ENCODE assay signal across 1 cellular context in genomic region chr16:52581530-52581929, GRCh38.
TF ChIP-seq lines count a peak whose summit lies in the region.

No MANE protein-coding gene starts in this region.

TF ChIP-seq in HepG2, 621 proteins besides CTCF, POLR2A, EP300 and RAD21 (continued from another document and continues in another):
- TF ChIP-seq, protein P1, sequence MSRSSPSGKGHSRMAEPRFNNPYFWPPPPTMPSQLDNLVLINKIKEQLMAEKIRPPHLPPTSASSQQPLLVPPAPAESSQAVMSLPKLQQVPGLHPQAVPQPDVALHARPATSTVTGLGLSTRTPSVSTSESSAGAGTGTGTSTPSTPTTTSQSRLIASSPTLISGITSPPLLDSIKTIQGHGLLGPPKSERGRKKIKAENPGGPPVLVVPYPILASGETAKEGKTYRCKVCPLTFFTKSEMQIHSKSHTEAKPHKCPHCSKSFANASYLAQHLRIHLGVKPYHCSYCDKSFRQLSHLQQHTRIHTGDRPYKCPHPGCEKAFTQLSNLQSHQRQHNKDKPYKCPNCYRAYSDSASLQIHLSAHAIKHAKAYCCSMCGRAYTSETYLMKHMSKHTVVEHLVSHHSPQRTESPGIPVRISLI (CRISPR knock-in tag; IDR thresholded peaks at IDR 0.05; ENCODE audit: borderline replicate concordance) = no peak
- TF ChIP-seq WIZ (CRISPR knock-in tag; IDR thresholded peaks at IDR 0.05) = no peak
- TF ChIP-seq, protein P2, sequence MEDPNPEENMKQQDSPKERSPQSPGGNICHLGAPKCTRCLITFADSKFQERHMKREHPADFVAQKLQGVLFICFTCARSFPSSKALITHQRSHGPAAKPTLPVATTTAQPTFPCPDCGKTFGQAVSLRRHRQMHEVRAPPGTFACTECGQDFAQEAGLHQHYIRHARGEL (CRISPR knock-in tag; IDR thresholded peaks at IDR 0.05) = peak; percentile 100
- TF ChIP-seq GTF3A (CRISPR knock-in tag; conservative IDR thresholded peaks at IDR 0.05) = no peak
- TF ChIP-seq, protein P3, sequence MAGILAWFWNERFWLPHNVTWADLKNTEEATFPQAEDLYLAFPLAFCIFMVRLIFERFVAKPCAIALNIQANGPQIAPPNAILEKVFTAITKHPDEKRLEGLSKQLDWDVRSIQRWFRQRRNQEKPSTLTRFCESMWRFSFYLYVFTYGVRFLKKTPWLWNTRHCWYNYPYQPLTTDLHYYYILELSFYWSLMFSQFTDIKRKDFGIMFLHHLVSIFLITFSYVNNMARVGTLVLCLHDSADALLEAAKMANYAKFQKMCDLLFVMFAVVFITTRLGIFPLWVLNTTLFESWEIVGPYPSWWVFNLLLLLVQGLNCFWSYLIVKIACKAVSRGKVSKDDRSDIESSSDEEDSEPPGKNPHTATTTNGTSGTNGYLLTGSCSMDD (CRISPR knock-in tag; IDR thresholded peaks at IDR 0.05) = no peak
- TF ChIP-seq ZNF713 (CRISPR knock-in tag; IDR thresholded peaks at IDR 0.05) = no peak
- no peak for TF ChIP-seq SP1 (IDR thresholded peaks at IDR 0.05)
- TF ChIP-seq SP1 (CRISPR knock-in tag; IDR thresholded peaks at IDR 0.05) = no peak
- TF ChIP-seq PLRG1 (conservative IDR thresholded peaks at IDR 0.05) = no peak
- TF ChIP-seq, protein P4, sequence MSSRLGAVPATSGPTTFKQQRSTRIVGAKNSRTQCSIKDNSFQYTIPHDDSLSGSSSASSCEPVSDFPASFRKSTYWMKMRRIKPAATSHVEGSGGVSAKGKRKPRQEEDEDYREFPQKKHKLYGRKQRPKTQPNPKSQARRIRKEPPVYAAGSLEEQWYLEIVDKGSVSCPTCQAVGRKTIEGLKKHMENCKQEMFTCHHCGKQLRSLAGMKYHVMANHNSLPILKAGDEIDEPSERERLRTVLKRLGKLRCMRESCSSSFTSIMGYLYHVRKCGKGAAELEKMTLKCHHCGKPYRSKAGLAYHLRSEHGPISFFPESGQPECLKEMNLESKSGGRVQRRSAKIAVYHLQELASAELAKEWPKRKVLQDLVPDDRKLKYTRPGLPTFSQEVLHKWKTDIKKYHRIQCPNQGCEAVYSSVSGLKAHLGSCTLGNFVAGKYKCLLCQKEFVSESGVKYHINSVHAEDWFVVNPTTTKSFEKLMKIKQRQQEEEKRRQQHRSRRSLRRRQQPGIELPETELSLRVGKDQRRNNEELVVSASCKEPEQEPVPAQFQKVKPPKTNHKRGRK (CRISPR knock-in tag; IDR thresholded peaks at IDR 0.05) = no peak
- TF ChIP-seq MAX (IDR thresholded peaks at IDR 0.05) = no peak
- TF ChIP-seq HDAC6 (IDR thresholded peaks at IDR 0.05; ENCODE audit: low read depth, low read length) = no peak
- no peak for TF ChIP-seq ZNF274 (CRISPR knock-in tag; IDR thresholded peaks at IDR 0.05)
- TF ChIP-seq NFYC (CRISPR knock-in tag; IDR thresholded peaks at IDR 0.05) = no peak
- TF ChIP-seq TEAD3 (CRISPR knock-in tag; optimal IDR thresholded peaks at IDR 0.05; ENCODE audit: borderline replicate concordance) = peak; percentile 26
- no peak for TF ChIP-seq MLX (CRISPR knock-in tag; IDR thresholded peaks at IDR 0.05)
- TF ChIP-seq ZNF24 (IDR thresholded peaks at IDR 0.05) = no peak
- no peak for TF ChIP-seq ZNF367 (CRISPR knock-in tag; IDR thresholded peaks at IDR 0.05; ENCODE audit: borderline replicate concordance)
- no peak for TF ChIP-seq MXD4 (CRISPR knock-in tag; IDR thresholded peaks at IDR 0.05)
- no peak for TF ChIP-seq TMF1 (CRISPR knock-in tag; IDR thresholded peaks at IDR 0.05; ENCODE audit: low read depth)
- no peak for TF ChIP-seq TFAP4 (IDR thresholded peaks at IDR 0.05; ENCODE audit: borderline replicate concordance, low read depth)
- TF ChIP-seq KDM4B (CRISPR knock-in tag; IDR thresholded peaks at IDR 0.05) = no peak
- TF ChIP-seq AKNA (CRISPR knock-in tag; IDR thresholded peaks at IDR 0.05; ENCODE audit: borderline replicate concordance) = no peak
- TF ChIP-seq, protein P5, sequence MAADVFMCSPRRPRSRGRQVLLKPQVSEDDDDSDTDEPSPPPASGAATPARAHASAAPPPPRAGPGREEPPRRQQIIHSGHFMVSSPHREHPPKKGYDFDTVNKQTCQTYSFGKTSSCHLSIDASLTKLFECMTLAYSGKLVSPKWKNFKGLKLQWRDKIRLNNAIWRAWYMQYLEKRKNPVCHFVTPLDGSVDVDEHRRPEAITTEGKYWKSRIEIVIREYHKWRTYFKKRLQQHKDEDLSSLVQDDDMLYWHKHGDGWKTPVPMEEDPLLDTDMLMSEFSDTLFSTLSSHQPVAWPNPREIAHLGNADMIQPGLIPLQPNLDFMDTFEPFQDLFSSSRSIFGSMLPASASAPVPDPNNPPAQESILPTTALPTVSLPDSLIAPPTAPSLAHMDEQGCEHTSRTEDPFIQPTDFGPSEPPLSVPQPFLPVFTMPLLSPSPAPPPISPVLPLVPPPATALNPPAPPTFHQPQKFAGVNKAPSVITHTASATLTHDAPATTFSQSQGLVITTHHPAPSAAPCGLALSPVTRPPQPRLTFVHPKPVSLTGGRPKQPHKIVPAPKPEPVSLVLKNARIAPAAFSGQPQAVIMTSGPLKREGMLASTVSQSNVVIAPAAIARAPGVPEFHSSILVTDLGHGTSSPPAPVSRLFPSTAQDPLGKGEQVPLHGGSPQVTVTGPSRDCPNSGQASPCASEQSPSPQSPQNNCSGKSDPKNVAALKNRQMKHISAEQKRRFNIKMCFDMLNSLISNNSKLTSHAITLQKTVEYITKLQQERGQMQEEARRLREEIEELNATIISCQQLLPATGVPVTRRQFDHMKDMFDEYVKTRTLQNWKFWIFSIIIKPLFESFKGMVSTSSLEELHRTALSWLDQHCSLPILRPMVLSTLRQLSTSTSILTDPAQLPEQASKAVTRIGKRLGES (CRISPR knock-in tag; IDR thresholded peaks at IDR 0.05; ENCODE audit: borderline replicate concordance) = no peak
- no peak for TF ChIP-seq TOPORS (CRISPR knock-in tag; IDR thresholded peaks at IDR 0.05)
- no peak for TF ChIP-seq THAP7 (CRISPR knock-in tag; IDR thresholded peaks at IDR 0.05)
- no peak for TF ChIP-seq SYNCRIP (IDR thresholded peaks at IDR 0.05; ENCODE audit: insufficient read depth, low read depth, low read length)
- no peak for TF ChIP-seq U2AF1 (optimal IDR thresholded peaks at IDR 0.05; ENCODE audit: low read depth, low read length)
- no peak for TF ChIP-seq KMT2A (CRISPR knock-in tag; IDR thresholded peaks at IDR 0.05)
- TF ChIP-seq ZNF761 (CRISPR knock-in tag; conservative IDR thresholded peaks at IDR 0.05) = no peak
- TF ChIP-seq BORCS8-MEF2B (CRISPR knock-in tag; IDR thresholded peaks at IDR 0.05) = no peak
- TF ChIP-seq SMYD3 (CRISPR knock-in tag; IDR thresholded peaks at IDR 0.05) = no peak
- TF ChIP-seq ZSCAN29 (CRISPR knock-in tag; conservative IDR thresholded peaks at IDR 0.05) = no peak
- TF ChIP-seq YEATS2 (CRISPR knock-in tag; IDR thresholded peaks at IDR 0.05; ENCODE audit: borderline replicate concordance) = no peak
- TF ChIP-seq POLR2G (IDR thresholded peaks at IDR 0.05; ENCODE audit: low read depth, low read length) = no peak
- TF ChIP-seq SRSF9 (IDR thresholded peaks at IDR 0.05; ENCODE audit: borderline replicate concordance, insufficient read depth, low read depth, low read length, poor library complexity, severe bottlenecking) = no peak
- no peak for TF ChIP-seq DMAP1 (CRISPR knock-in tag; IDR thresholded peaks at IDR 0.05)
- TF ChIP-seq IKZF4 (CRISPR knock-in tag; IDR thresholded peaks at IDR 0.05; ENCODE audit: borderline replicate concordance, low read depth, not compliant biosample characterization) = no peak
- no peak for TF ChIP-seq ZFP82 (CRISPR knock-in tag; IDR thresholded peaks at IDR 0.05; ENCODE audit: borderline replicate concordance)
- no peak for TF ChIP-seq MAFG (CRISPR knock-in tag; IDR thresholded peaks at IDR 0.05)
- no peak for TF ChIP-seq ETS1 (CRISPR knock-in tag; IDR thresholded peaks at IDR 0.05)
- TF ChIP-seq FOXP4 (CRISPR knock-in tag; IDR thresholded peaks at IDR 0.05) = no peak
